21 cellular contexts compared by ENCODE assay signal in genomic region chr2:50466694-50467093, GRCh38.
"Had no signal": no experiment of that assay in that cellular context is flagged by ENCODE, and none has a peak within 500 bp of the region (broad histone marks: within the 10 kb centered on the region; RNA-seq: fewer than 3 reads in every experiment).

No MANE protein-coding gene starts in this region.

- H3K36me3 ChIP-seq: SJSA1 had no signal

- DNase-seq: Kasumi-1, MV-4-11, NCI-H1048, NCI-H1694, NCI-H187 treated with DMSO at 0.1 percent for 48 hours, NCI-H2029 treated with DMSO at 0.1 percent for 48 hours, NCI-H2171, NCI-H226, NCI-H446, NCI-H510A, NCI-H524 treated with DMSO at 0.1 percent for 48 hours, NCI-H82, Right ventricle myocardium superior, RPMI8226, SIG-M5, T-helper 1 cell had no signal

- H3K9me3 ChIP-seq: SJSA1 had no signal

- H3K27ac ChIP-seq: HL-60, KMS-11, SJSA1, SK-N-MC had no signal

- H3K4me1 ChIP-seq: SJSA1 had no signal

- H3K4me3 ChIP-seq: K562, SJSA1, SK-N-MC had no signal

- H3K9ac ChIP-seq: KMS-11 had no signal

- ATAC-seq: K562 had no signal

- H3K27me3 ChIP-seq: SJSA1 had no signal

- H3K4me2 ChIP-seq: KMS-11 had no signal
